Comparison of ENCODE assay signal across 16 cellular contexts in genomic region chr2:8855019-8855418, GRCh38. TPM values are rescaled to one million over a fixed set of nuclear protein-coding genes. Genes with fewer than 3 reads are reported as not detected.
DNase-seq lines count a peak whose midpoint lies in the region; ATAC-seq, FAIRE-seq and TF ChIP-seq lines count a peak whose summit lies in the region.
"Had no signal": no experiment of that assay in that cellular context is flagged by ENCODE, and none has a peak within 500 bp of the region (broad histone marks: within the 10 kb centered on the region; RNA-seq: fewer than 3 reads in every experiment).

No MANE protein-coding gene starts in this region.

- WGBS in right lobe of liver (ENCODE audit: insufficient coverage, low coverage, low lambda C conversion rate, missing lambda C conversion rate): 44% methylated on average over 1 of the region's 3 CpGs

- H3K27me3 ChIP-seq in H7 (ENCODE audit: control insufficient read depth, insufficient read depth, low read length) (no peaks in the 10 kb centered on the region), Karpas-422 (ENCODE audit: low read length) (no peaks in the 10 kb centered on the region), bronchial epithelial cell (ENCODE audit: control insufficient read depth, insufficient read depth, low read length) (no peaks in the 10 kb centered on the region), keratinocyte (ENCODE audit: control insufficient read depth, extremely low read depth, insufficient read depth, low read length) (no peaks in the 10 kb centered on the region), right lobe of liver (no peaks in the 10 kb centered on the region)
- H3K27me3 ChIP-seq: BLaER1 treated with 17β-estradiol and CSF1 and Interleukin-3, amounts not matched to agents 10 nM and 100 nM had no signal

- H3K79me2 ChIP-seq in Karpas-422 (ENCODE audit: low read length) (no peaks in the 10 kb centered on the region), keratinocyte (ENCODE audit: control insufficient read depth, insufficient read depth, low read length) (no peaks in the 10 kb centered on the region)

- DNase-seq in H7 (peak; percentile 32), Karpas-422 (peak; percentile 21), bronchial epithelial cell (ENCODE audit: low read depth) (no peak), keratinocyte (ENCODE audit: low read depth, low spot score) (no peak), foreskin melanocyte (no peak), right lobe of liver (no peak), kidney tubule cell (ENCODE audit: low spot score) (no peak)
- DNase-seq: CD4-positive, CD25-positive, alpha-beta regulatory T cell; DMS53; GOT3; HCEC 1CT; KBM-7 had no signal

- no peak for TF ChIP-seq CTCF in bronchial epithelial cell (IDR thresholded peaks at IDR 0.05; ENCODE audit: insufficient read depth, low read length, severe bottlenecking)
- TF ChIP-seq CTCF in keratinocyte (optimal IDR thresholded peaks at IDR 0.05 in 1 of 3, IDR thresholded peaks at IDR 0.05 in 1 of 3, conservative IDR thresholded peaks at IDR 0.05 in 1 of 3; ENCODE audit: extremely low read depth in 1 of 3, insufficient read depth in 2 of 3, low read length in 3 of 3): no peak
- TF ChIP-seq CTCF in right lobe of liver (IDR thresholded peaks at IDR 0.05): no peak

- H3K9me1 ChIP-seq in keratinocyte (ENCODE audit: control insufficient read depth, extremely low read depth, insufficient read depth, low read length): no peaks in the 10 kb centered on the region

- dilution Hi-C loops in keratinocyte (cut with MboI; ENCODE audit: extremely low pct_ligation_motif_present, low sequenced_read_pairs): no loop called here

- H3K9ac ChIP-seq in Karpas-422 (ENCODE audit: low read length) (no peak overlapping the region), keratinocyte (ENCODE audit: control insufficient read depth, extremely low read depth, insufficient read depth, low read length) (no peak overlapping the region)
- H3K9ac ChIP-seq: BLaER1 treated with 17β-estradiol and CSF1 and Interleukin-3, amounts not matched to agents 10 nM and 100 nM had no signal

- H4K20me1 ChIP-seq in Karpas-422 (ENCODE audit: insufficient read depth, low read depth, low read length) (no peaks in the 10 kb centered on the region), keratinocyte (ENCODE audit: control insufficient read depth, extremely low read depth, insufficient read depth, low read length) (no peaks in the 10 kb centered on the region)
- H4K20me1 ChIP-seq: BLaER1 treated with 17β-estradiol and CSF1 and Interleukin-3, amounts not matched to agents 10 nM and 100 nM had no signal

- no peaks in the 10 kb centered on the region for H3K9me2 ChIP-seq in Karpas-422 (replicated peaks; ENCODE audit: insufficient read depth, low read length)

- H3K27ac ChIP-seq in Karpas-422 (ENCODE audit: low read length) (no peak overlapping the region), keratinocyte (ENCODE audit: control insufficient read depth, insufficient read depth, low read length) (no peak overlapping the region), right lobe of liver (no peak overlapping the region)
- H3K27ac ChIP-seq: BLaER1 treated with 17β-estradiol and CSF1 and Interleukin-3, amounts not matched to agents 10 nM and 100 nM; HL-60 had no signal

- H3K4me3 ChIP-seq in H7 (ENCODE audit: insufficient read depth, low read depth, low read length) (no peak overlapping the region), Karpas-422 (ENCODE audit: low read length) (no peak overlapping the region), bronchial epithelial cell (ENCODE audit: low read depth, low read length) (no peak overlapping the region), keratinocyte (ENCODE audit: control insufficient read depth in 2 of 3, extremely low read depth in 1 of 3, insufficient read depth in 2 of 3, low read depth in 1 of 3, low read length in 3 of 3) (no peak overlapping the region), right lobe of liver (no peak overlapping the region)
- H3K4me3 ChIP-seq: BLaER1 treated with 17β-estradiol and CSF1 and Interleukin-3, amounts not matched to agents 10 nM and 100 nM had no signal

- TF ChIP-seq POLR2A in right lobe of liver (IDR thresholded peaks at IDR 0.05): no peak

- H3K36me3 ChIP-seq in H7 (replicated peaks; ENCODE audit: control insufficient read depth, insufficient read depth, low read length): no peaks in the 10 kb centered on the region
- H3K36me3 ChIP-seq in Karpas-422 (ENCODE audit: insufficient read depth, low read length): no peaks in the 10 kb centered on the region
- H3K36me3 ChIP-seq in bronchial epithelial cell (ENCODE audit: control insufficient read depth, insufficient read depth, low read length): no peaks in the 10 kb centered on the region
- peaks cover 0 to 2% of the 10 kb centered on the region in 2 experiments for H3K36me3 ChIP-seq in keratinocyte (ENCODE audit: control insufficient read depth in 2 of 2, extremely low read depth in 1 of 2, insufficient read depth in 2 of 2, low read length in 2 of 2)
- H3K36me3 ChIP-seq in right lobe of liver: no peaks in the 10 kb centered on the region

- H3K4me1 ChIP-seq in Karpas-422 (ENCODE audit: low read length) (no peaks in the 10 kb centered on the region), keratinocyte (ENCODE audit: control insufficient read depth, extremely low read depth, insufficient read depth, low read length) (peaks cover 14% of the 10 kb centered on the region), right lobe of liver (no peaks in the 10 kb centered on the region)

- FAIRE-seq in bronchial epithelial cell (lab: Jason Lieb, UNC) (peak; percentile 80), keratinocyte (lab: Jason Lieb, UNC) (peak; percentile 52)
- FAIRE-seq: GM12891 had no signal

- H3K9me3 ChIP-seq in Karpas-422 (ENCODE audit: low read length) (no peaks in the 10 kb centered on the region), keratinocyte (ENCODE audit: control insufficient read depth, low read depth, low read length) (no peaks in the 10 kb centered on the region), right lobe of liver (no peaks in the 10 kb centered on the region)
- H3K9me3 ChIP-seq: BLaER1 treated with 17β-estradiol and CSF1 and Interleukin-3, amounts not matched to agents 10 nM and 100 nM had no signal

- ATAC-seq in HG02798 (IDR thresholded peaks at IDR 0.05; ENCODE audit: poor library complexity, unreplicated experiment): no peak
- no peak for ATAC-seq in right lobe of liver

- H3K4me2 ChIP-seq in Karpas-422 (ENCODE audit: low read depth, low read length, poor library complexity, severe bottlenecking): no peak overlapping the region
- H3K4me2 ChIP-seq in keratinocyte (ENCODE audit: control insufficient read depth, extremely low read depth, insufficient read depth, low read depth, low read length): no peak overlapping the region
- H3K4me2 ChIP-seq: BLaER1 treated with 17β-estradiol and CSF1 and Interleukin-3, amounts not matched to agents 10 nM and 100 nM had no signal

- no peak overlapping the region for H2AFZ ChIP-seq in Karpas-422 (ENCODE audit: low read length)
- no peak overlapping the region for H2AFZ ChIP-seq in keratinocyte (ENCODE audit: control insufficient read depth, low read length)

- intact Hi-C loops in right lobe of liver (cut with DNase I): no loop called here

RNA-seq across cellular contexts. Expression of gene KIDINS220, which starts 17.6 kb away (rescaled TPM):
- 20.9 and 28.4 TPM in 2 replicates for total RNA-seq in H7 (2014; rRNA removed; shearing (Covaris generic))
- 21.2 and 26.8 TPM in 2 replicates for total RNA-seq in Karpas-422 (2014; rRNA removed; shearing (Covaris generic); ENCODE audit: low replicate concordance)
- total RNA-seq in bronchial epithelial cell (45.3 and 58.2 TPM in 2 replicates), right lobe of liver (10 to 100 TPM; 17.0 to 24.8 (median 21.5) TPM)
- 23.9 to 28.8 TPM (median 26.6 TPM) in 3 replicates for polyA plus RNA-seq in keratinocyte
- polyA plus RNA-seq in keratinocyte (2011; ENCODE audit: low read depth): 14.2 TPM
- 4.5 and 8.1 TPM in 2 replicates for polyA plus RNA-seq in keratinocyte (2011; cell fraction: cytosol; rRNA removed)
- polyA plus RNA-seq in keratinocyte (2011; cell fraction: nucleus; rRNA removed): 45.4 and 59.3 TPM in 2 replicates
- 11.7 and 19.6 TPM in 2 replicates for polyA plus RNA-seq in keratinocyte (2012; ENCODE audit: low replicate concordance)
- polyA minus RNA-seq in keratinocyte: 54.8 to 100 TPM (median 71.8 TPM) in 3 replicates
- polyA minus RNA-seq in keratinocyte (2011; cell fraction: cytosol; rRNA and poly(A)+ RNA removed): 12.9 TPM
- polyA minus RNA-seq in keratinocyte (2011; cell fraction: nucleus; rRNA and poly(A)+ RNA removed): 127 and 155 TPM in 2 replicates

Comparison
In these comparisons a context has a peak if more than half of its experiments do, and no peak if none do; other contexts are left out.
1. DNase-seq: peak in H7 (single experiment) and Karpas-422 (single experiment); none in bronchial epithelial cell (single experiment), keratinocyte (single experiment), foreskin melanocyte (single experiment), right lobe of liver (0 of 3) and kidney tubule cell (single experiment).